ENCODE assay signal across 8 cellular contexts in genomic region chr11:70176940-70177689, GRCh38. TPM values are rescaled to one million over a fixed set of nuclear protein-coding genes. Genes with fewer than 3 reads are reported as not detected.
DNase-seq lines count a peak whose midpoint lies in the region; ATAC-seq, FAIRE-seq and TF ChIP-seq lines count a peak whose summit lies in the region.

No MANE protein-coding gene starts in this region.

- SMC1A ChIA-PET in GM12878 (lab: Charles Lee; ENCODE audit: uncharacterized antibody, unreplicated experiment) = no interaction called here

- H2AFZ ChIP-seq in SU-DHL-6 (ENCODE audit: low read depth, low read length, severe bottlenecking) = no peak overlapping the region
- no peak overlapping the region for H2AFZ ChIP-seq in GM12878 (ENCODE audit: control insufficient read depth, low read depth, low read length)

- no peak overlapping the region for H3K4me3 ChIP-seq in cardiac muscle cell
- no peak overlapping the region for H3K4me3 ChIP-seq in right atrium auricular region
- no peak overlapping the region for H3K4me3 ChIP-seq in SU-DHL-6 (ENCODE audit: insufficient read depth, low read length, poor library complexity, severe bottlenecking)
- no peak overlapping the region for H3K4me3 ChIP-seq in GM12878

- intact Hi-C loops in GM12878 (cut with micrococcal nuclease; ENCODE audit: unreplicated experiment) = no loop called here

- H3K27ac ChIP-seq in cardiac muscle cell (no peak overlapping the region), right atrium auricular region (no peak overlapping the region), SU-DHL-6 (ENCODE audit: low read depth, low read length) (no peak overlapping the region), GM12878 (ENCODE audit: control insufficient read depth, insufficient read depth) (no peak overlapping the region)

- H3K27me3 Mint-ChIP-seq in mesothelial cell of epicardium (ENCODE audit: low read depth) = no peaks in the 10 kb centered on the region

- TF ChIP-seq CTCF in cardiac muscle cell (IDR thresholded peaks at IDR 0.05; ENCODE audit: low read depth, low read length) (peak; percentile 43), right atrium auricular region (IDR thresholded peaks at IDR 0.05) (peak in 1 of 2 donors; percentile 49), SU-DHL-6 (IDR thresholded peaks at IDR 0.05; ENCODE audit: insufficient read depth, low read length, poor library complexity, severe bottlenecking) (peak; percentile 49), GM12878 (IDR thresholded peaks at IDR 0.05 in 2 of 3, conservative IDR thresholded peaks at IDR 0.05 in 1 of 3; ENCODE audit: control insufficient read depth in 2 of 3, extremely low read depth in 1 of 3, insufficient read depth in 1 of 3, low read depth in 3 of 3, low read length in 3 of 3) (peak; percentile 52 to 80 (median 65)), mesothelial cell of epicardium (IDR thresholded peaks at IDR 0.05; ENCODE audit: unreplicated experiment) (peak; percentile 52)

- FAIRE-seq in GM12878 (lab: Jason Lieb, UNC) (no peak), urothelium cell line (lab: Jason Lieb, UNC) (no peak)

- peak; percentile 83 for ATAC-seq in GM12878

- WGBS in GM12878 (ENCODE audit: insufficient coverage, insufficient replicate concordance, low lambda C conversion rate, missing lambda C conversion rate) = 50% methylated on average over 32 of the region's 39 CpGs

- no peak overlapping the region for H3K4me2 ChIP-seq in SU-DHL-6 (ENCODE audit: low read depth, low read length, poor library complexity, severe bottlenecking)
- H3K4me2 ChIP-seq in GM12878 (ENCODE audit: control insufficient read depth, insufficient read depth) = no peak overlapping the region

- H3K9me2 ChIP-seq in SU-DHL-6 (replicated peaks; ENCODE audit: insufficient read depth, low read length) = no peaks in the 10 kb centered on the region

- H3K9ac ChIP-seq in SU-DHL-6 (ENCODE audit: low read length) (no peak overlapping the region), GM12878 (ENCODE audit: control insufficient read depth, insufficient read depth, low read length) (no peak overlapping the region)

- no TSS peak for BruUV-seq in GM12878 (replicated peaks; lab: Mats Ljungman, UMichigan)

- H3K79me2 ChIP-seq in SU-DHL-6 (ENCODE audit: insufficient read depth, low read length) = no peaks in the 10 kb centered on the region
- H3K79me2 ChIP-seq in GM12878 (ENCODE audit: control insufficient read depth, insufficient read depth, low read length) = no peaks in the 10 kb centered on the region

- H3K9me3 Mint-ChIP-seq in mesothelial cell of epicardium = no peaks in the 10 kb centered on the region

- H3K4me1 Mint-ChIP-seq in mesothelial cell of epicardium = no peaks in the 10 kb centered on the region

- no peaks in the 10 kb centered on the region for H3F3A ChIP-seq in SU-DHL-6 (ENCODE audit: insufficient read depth)

- no peak overlapping the region for H3K4me3 Mint-ChIP-seq in mesothelial cell of epicardium

- no peak overlapping the region for H3K27ac Mint-ChIP-seq in mesothelial cell of epicardium

- TF ChIP-seq EP300 in GM12878 (IDR thresholded peaks at IDR 0.05; ENCODE audit: borderline replicate concordance in 1 of 2, control insufficient read depth in 1 of 2, low read depth in 2 of 2, low read length in 2 of 2) = no peak

- H3K4me1 ChIP-seq in cardiac muscle cell (ENCODE audit: low read depth) (no peaks in the 10 kb centered on the region), right atrium auricular region (no peaks in the 10 kb centered on the region), GM12878 (ENCODE audit: control insufficient read depth, insufficient read depth, low read length) (no peaks in the 10 kb centered on the region)

- no peak for TF ChIP-seq POLR2A in GM12878 (IDR thresholded peaks at IDR 0.05; ENCODE audit: low read depth, low read length)

- H4K20me1 ChIP-seq in SU-DHL-6 (ENCODE audit: low read depth, low read length) (no peaks in the 10 kb centered on the region), GM12878 (ENCODE audit: control insufficient read depth, insufficient read depth) (no peaks in the 10 kb centered on the region)

- H3K9me3 ChIP-seq in cardiac muscle cell (ENCODE audit: low read depth) = no peaks in the 10 kb centered on the region
- no peaks in the 10 kb centered on the region for H3K9me3 ChIP-seq in right atrium auricular region
- H3K9me3 ChIP-seq in SU-DHL-6 (ENCODE audit: insufficient read depth, low read length) = no peaks in the 10 kb centered on the region
- no peaks in the 10 kb centered on the region for H3K9me3 ChIP-seq in GM12878 (replicated peaks; ENCODE audit: control insufficient read depth, insufficient read depth, low read length)

- RAD21 ChIA-PET in GM12878 (lab: Charles Lee; ENCODE audit: unreplicated experiment) = interaction anchor here (0.5 kb wide), 1 partner anchor 535 kb away, joined by 3 read pairs; no protein-coding TSS in a partner anchor

- in situ Hi-C loops in GM12878 (cut with MboI) = no loop called here

- TF ChIP-seq RAD21 in GM12878 (IDR thresholded peaks at IDR 0.05; ENCODE audit: insufficient read depth, low read depth, low read length) = 0 out of 2 replicates have a peak, but pooled peaks have one; percentile 3

- POLR2A ChIA-PET in GM12878 (lab: Charles Lee) = interaction anchor here (0.6 kb wide), 1 partner anchor 1363 kb away, joined by 9 read pairs; no protein-coding TSS in a partner anchor

- H3K27me3 ChIP-seq in cardiac muscle cell (no peaks in the 10 kb centered on the region), right atrium auricular region (no peaks in the 10 kb centered on the region), SU-DHL-6 (ENCODE audit: low read length) (no peaks in the 10 kb centered on the region), GM12878 (replicated peaks in 1 of 2; ENCODE audit: control insufficient read depth in 2 of 2, insufficient read depth in 2 of 2, low read length in 1 of 2) (no peaks in the 10 kb centered on the region)

- H3K36me3 ChIP-seq in cardiac muscle cell (no peaks in the 10 kb centered on the region), right atrium auricular region (no peaks in the 10 kb centered on the region), SU-DHL-6 (ENCODE audit: low read length) (no peaks in the 10 kb centered on the region), GM12878 (ENCODE audit: control insufficient read depth in 2 of 2, insufficient read depth in 2 of 2, low read length in 1 of 2) (no peaks in the 10 kb centered on the region)

- DNase-seq in cardiac muscle cell (ENCODE audit: low read depth in 1 of 2, low spot score in 1 of 2) = peak in 1 of 2 donors; percentile 27
- DNase-seq in right atrium auricular region (ENCODE audit: low spot score) = no peak
- no peak for DNase-seq in GM12878 (ENCODE audit: low read depth, low spot score)
- DNase-seq in mesothelial cell of epicardium (ENCODE audit: low spot score in 2 of 2, unreplicated experiment in 2 of 2) = peak in 1 of 2 experiments; percentile 53
- DNase-seq in urothelium cell line (ENCODE audit: low spot score) = peak; percentile 89
- no peak for DNase-seq in NCI-H1092 treated with DMSO at 0.1 percent for 48 hours (lab: John Stamatoyannopoulos, UW)
- DNase-seq in putamen (ENCODE audit: low spot score) = no peak

- CTCF ChIA-PET in GM12878 (lab: Yijun Ruan, JAX) = no interaction called here

- peaks cover 4% of the 10 kb centered on the region for H3K36me3 Mint-ChIP-seq in mesothelial cell of epicardium

TF ChIP-seq in GM12878, 131 proteins besides CTCF, POLR2A, EP300 and RAD21 (continues in another document):
- no peak for TF ChIP-seq ATF2 (IDR thresholded peaks at IDR 0.05; ENCODE audit: low read length)
- no peak for TF ChIP-seq USF1 (IDR thresholded peaks at IDR 0.05; ENCODE audit: borderline replicate concordance, extremely low read length, insufficient read depth, low read depth, low read length)
- no peak for TF ChIP-seq POU2F2 (IDR thresholded peaks at IDR 0.05; ENCODE audit: borderline replicate concordance, low read depth, low read length)
- TF ChIP-seq ZNF384 (IDR thresholded peaks at IDR 0.05; ENCODE audit: borderline replicate concordance, low read depth, low read length) = no peak
- no peak for TF ChIP-seq SRF (IDR thresholded peaks at IDR 0.05; ENCODE audit: low read depth in 2 of 2, low read length in 2 of 2)

RNA-seq across cellular contexts. Expression of gene FADD, which starts 26.0 kb away (rescaled TPM):
- total RNA-seq in cardiac muscle cell = 30.1 and 34.0 TPM in 2 replicates
- 34.8 and 37.1 TPM in 2 replicates for polyA plus RNA-seq in cardiac muscle cell
- 10 to 100 TPM in 1 of 2 donors, 1 to 10 TPM in 1; 7.1 to 11.1 TPM for total RNA-seq in right atrium auricular region
- total RNA-seq in GM12878 (2013; cell fraction: nucleolus; rRNA removed) = 15.8 and 18.2 TPM in 2 replicates
- 20.7 and 21.9 TPM in 2 replicates for total RNA-seq in GM12878 (2014; rRNA removed)
- 18.8 and 21.2 TPM in 2 replicates for total RNA-seq in GM12878 (2014; rRNA removed; fragmentation: Illumina TruSeq; extraction: Trizol)
- total RNA-seq in GM12878 (2021) = 31.2 and 32.7 TPM in 2 replicates
- polyA plus RNA-seq in GM12878 (2011; ENCODE audit: low read depth) = 10.8 TPM
- 16.2 and 21.8 TPM in 2 replicates for polyA plus RNA-seq in GM12878 (2011; rRNA removed)
- 20.2 and 26.4 TPM in 2 replicates for polyA plus RNA-seq in GM12878 (2011; cell fraction: cytosol; rRNA removed)
- 13.0 and 14.5 TPM in 2 replicates for polyA plus RNA-seq in GM12878 (2011; cell fraction: nucleus; rRNA removed)
- 13.6 and 18.2 TPM in 2 replicates for polyA plus RNA-seq in GM12878 (2012)
- polyA plus RNA-seq in GM12878 (2014; fragmentation: Illumina TruSeq; extraction: Trizol) = 12.4 and 18.7 TPM in 2 replicates
- polyA plus RNA-seq in GM12878 (2014; fragmentation: Nextera tagmentation; extraction: Ambion mirVana) = under 1 TPM; 0.32 to 0.88 TPM
- 36.8 and 43.1 TPM in 2 replicates for polyA plus RNA-seq in GM12878 (2014; rRNA removed)
- 10 to 100 TPM; 35.8 to 38.7 TPM for polyA plus RNA-seq in GM12878 (2016; fragmentation: Nextera tagmentation; extraction: Ambion mirVana)
- 18.1 and 24.3 TPM in 2 replicates for polyA minus RNA-seq in GM12878 (2011; rRNA and poly(A)+ RNA removed)
- polyA minus RNA-seq in GM12878 (2011; cell fraction: cytosol; rRNA and poly(A)+ RNA removed) = 7.9 and 8.4 TPM in 2 replicates
- 13.2 and 18.3 TPM in 2 replicates for polyA minus RNA-seq in GM12878 (2011; cell fraction: nucleus; rRNA and poly(A)+ RNA removed)
- total RNA-seq in mesothelial cell of epicardium = 20.8 to 21.7 TPM (median 20.9 TPM) in 3 replicates
